ENCODE assay signal across 13 cellular contexts in genomic region chr3:15324335-15324734, GRCh38. TPM values are rescaled to one million over a fixed set of nuclear protein-coding genes. Genes with fewer than 3 reads are reported as not detected.
A peak's percentile ranks its signal among the peaks of the same experiment; 100 is the strongest.
DNase-seq lines count a peak whose midpoint lies in the region; ATAC-seq, FAIRE-seq and TF ChIP-seq lines count a peak whose summit lies in the region.
"Had no signal": no experiment of that assay in that cellular context is flagged by ENCODE, and none has a peak within 500 bp of the region (broad histone marks: within the 10 kb centered on the region; RNA-seq: fewer than 3 reads in every experiment).

No MANE protein-coding gene starts in this region.

- no peak overlapping the region for H3K4me3 Mint-ChIP-seq in GM23338

- no peak for TF ChIP-seq CTCF in GM23338 (conservative IDR thresholded peaks at IDR 0.05; ENCODE audit: low read depth in 2 of 2)
- TF ChIP-seq CTCF in K562 (IDR thresholded peaks at IDR 0.05 in 2 of 3, conservative IDR thresholded peaks at IDR 0.05 in 1 of 3; ENCODE audit: insufficient read depth in 2 of 3, low read depth in 1 of 3, low read length in 3 of 3) = no peak
- TF ChIP-seq CTCF in hepatocyte (IDR thresholded peaks at IDR 0.05; ENCODE audit: poor library complexity) = no peak

- in situ Hi-C loops in K562 (cut with MboI) = no loop called here

- H3K9me3 Mint-ChIP-seq in GM23338 = no peaks in the 10 kb centered on the region
- H3K9me3 Mint-ChIP-seq: CD8-positive, alpha-beta memory T cell had no signal

- peaks cover 29% of the 10 kb centered on the region for H3K4me1 Mint-ChIP-seq in GM23338

- no TSS peak for BruUV-seq in K562 (replicated peaks; lab: Mats Ljungman, UMichigan)

- no peak overlapping the region for H3K4me2 ChIP-seq in GM23338
- no peak overlapping the region for H3K4me2 ChIP-seq in K562 (ENCODE audit: insufficient read depth, low read length)
- peak overlapping the region; percentile 38 for H3K4me2 ChIP-seq in hepatocyte

- no peaks in the 10 kb centered on the region for H3K36me3 Mint-ChIP-seq in GM23338 (ENCODE audit: low read depth)

- H3K36me3 ChIP-seq in GM23338 (ENCODE audit: insufficient read depth) (no peaks in the 10 kb centered on the region), K562 (ENCODE audit: control insufficient read depth, insufficient read depth, low read length) (peaks cover 12% of the 10 kb centered on the region; the same call in 2 of the 3 replicates), hepatocyte (replicated peaks; ENCODE audit: insufficient read depth, low read depth) (no peaks in the 10 kb centered on the region), skeletal muscle tissue (ENCODE audit: control insufficient read depth in 3 of 3, insufficient read depth in 3 of 3, low read length in 3 of 3) (peaks cover 0 to 3% (median 0%) of the 10 kb centered on the region in 3 donors)
- H3K36me3 ChIP-seq: cardiac muscle cell had no signal

- H3K9me2 ChIP-seq in GM23338 (ENCODE audit: insufficient read depth) = no peaks in the 10 kb centered on the region
- no peaks in the 10 kb centered on the region for H3K9me2 ChIP-seq in hepatocyte (replicated peaks; ENCODE audit: insufficient read depth)

- no peak for FAIRE-seq in K562 (lab: Jason Lieb, UNC)
- FAIRE-seq in H54 (lab: Jason Lieb, UNC) = no peak

- TF ChIP-seq POLR2A in K562 (conservative IDR thresholded peaks at IDR 0.05) = no peak
- TF ChIP-seq POLR2A in H54 (IDR thresholded peaks at IDR 0.05; ENCODE audit: low read depth, low read length) = no peak

- ATAC-seq in GM23338 (peak; percentile 20), K562 (peak; percentile 24), HG02642 (IDR thresholded peaks at IDR 0.05; ENCODE audit: poor library complexity, unreplicated experiment) (no peak)

- H3K4me1 ChIP-seq in GM23338 (ENCODE audit: insufficient read depth) (peaks cover 14% of the 10 kb centered on the region), K562 (replicated peaks in 1 of 2; ENCODE audit: control insufficient read depth in 2 of 2, insufficient read depth in 2 of 2, low read length in 2 of 2) (peaks cover 20 to 21% of the 10 kb centered on the region in 2 experiments; a peak in 3 of 5 replicates), hepatocyte (ENCODE audit: insufficient read depth) (peaks cover 53% of the 10 kb centered on the region), skeletal muscle tissue (ENCODE audit: control insufficient read depth in 3 of 3, insufficient read depth in 3 of 3, low read length in 3 of 3) (peaks cover 62 to 81% (median 71%) of the 10 kb centered on the region in 3 donors)

- intact Hi-C loops in K562 (cut with micrococcal nuclease) = no loop called here

- no peaks in the 10 kb centered on the region for H3K9me1 ChIP-seq in K562 (ENCODE audit: control insufficient read depth, insufficient read depth, low read length)

- H2AFZ ChIP-seq in GM23338 = no peak overlapping the region
- no peak overlapping the region for H2AFZ ChIP-seq in K562 (ENCODE audit: low read depth, low read length)
- no peak overlapping the region for H2AFZ ChIP-seq in hepatocyte

- no peak overlapping the region for H3K4me3 ChIP-seq in GM23338
- no peak overlapping the region for H3K4me3 ChIP-seq in K562
- H3K4me3 ChIP-seq in hepatocyte = no peak overlapping the region
- no peak overlapping the region for H3K4me3 ChIP-seq in skeletal muscle tissue (ENCODE audit: low read length in 3 of 3)
- H3K4me3 ChIP-seq: cardiac muscle cell, spleen had no signal

- peak overlapping the region in 1 of 2 experiments; percentile 76; a peak in 1 of 4 replicates for H3K9ac ChIP-seq in K562 (ENCODE audit: insufficient read depth in 1 of 2, low read depth in 2 of 2, low read length in 2 of 2)
- H3K9ac ChIP-seq in skeletal muscle tissue (ENCODE audit: low read depth in 1 of 3, low read length in 3 of 3) = peak overlapping the region in 2 of 3 donors; percentile 34 to 64

- no peak for TF ChIP-seq RAD21 in K562 (CRISPR knock-in tag; conservative IDR thresholded peaks at IDR 0.05 in 1 of 2, IDR thresholded peaks at IDR 0.05 in 1 of 2)

- H3K27ac ChIP-seq in GM23338 (ENCODE audit: low read depth) (no peak overlapping the region), K562 (ENCODE audit: extremely low read depth, low read depth, low read length) (no peak overlapping the region), hepatocyte (peak overlapping the region; percentile 82), skeletal muscle tissue (ENCODE audit: low read depth, low read length) (peak overlapping the region; percentile 86)
- H3K27ac ChIP-seq: cardiac muscle cell, spleen had no signal

- no peaks in the 10 kb centered on the region for H3K9me3 ChIP-seq in K562 (replicated peaks; ENCODE audit: control insufficient read depth, insufficient read depth, low read depth, low read length)
- H3K9me3 ChIP-seq in hepatocyte (ENCODE audit: low read depth) = no peaks in the 10 kb centered on the region
- no peaks in the 10 kb centered on the region for H3K9me3 ChIP-seq in skeletal muscle tissue (ENCODE audit: control insufficient read depth in 3 of 3, low read length in 3 of 3)
- H3K9me3 ChIP-seq: spleen had no signal

- TF ChIP-seq EP300 in K562 (IDR thresholded peaks at IDR 0.05; ENCODE audit: low read length) = no peak

- WGBS in K562 (ENCODE audit: insufficient coverage, low coverage, missing lambda C conversion rate) = 57% methylated on average over 7 of the region's 7 CpGs
- WGBS in hepatocyte (ENCODE audit: low lambda C conversion rate, missing lambda C conversion rate) = 43% methylated on average over 7 of the region's 7 CpGs

- CTCF ChIA-PET in K562 (lab: Yijun Ruan, JAX; ENCODE audit: low intra/inter-chr PET ratio) = no interaction called here

- H3K27me3 Mint-ChIP-seq in GM23338 (ENCODE audit: insufficient read depth, low read depth, poor library complexity) = peaks cover 5% of the 10 kb centered on the region

- H3F3A ChIP-seq in GM23338 (replicated peaks; ENCODE audit: low read depth) = no peaks in the 10 kb centered on the region

- 0 out of 2 replicates have a peak overlapping the region, but pooled peaks have one; percentile 41 for H3K27ac Mint-ChIP-seq in GM23338

- H3K79me2 ChIP-seq in GM23338 (replicated peaks; ENCODE audit: insufficient read depth) (no peaks in the 10 kb centered on the region; the same call in 1 of the 2 replicates), K562 (ENCODE audit: control insufficient read depth, insufficient read depth, low read length) (no peaks in the 10 kb centered on the region), hepatocyte (peaks cover 60% of the 10 kb centered on the region)

- POLR2A ChIA-PET in K562 (lab: Yijun Ruan, JAX) = interaction anchor here (0.6 to 1.8 kb wide), 5 partner anchors 9 to 122 kb away, joined by 3 to 10 read pairs (median 4); partner anchors contain the start of gene SH3BP5

- H3K27me3 ChIP-seq in GM23338 (ENCODE audit: insufficient read depth) (no peaks in the 10 kb centered on the region), K562 (ENCODE audit: control insufficient read depth in 2 of 2, insufficient read depth in 2 of 2, low read length in 2 of 2) (no peaks in the 10 kb centered on the region), hepatocyte (no peaks in the 10 kb centered on the region), skeletal muscle tissue (ENCODE audit: control insufficient read depth in 3 of 3, insufficient read depth in 3 of 3, low read length in 3 of 3) (no peaks in the 10 kb centered on the region)
- H3K27me3 ChIP-seq: cardiac muscle cell, spleen had no signal

- H4K20me1 ChIP-seq in GM23338 (replicated peaks; ENCODE audit: insufficient read depth) (no peaks in the 10 kb centered on the region), K562 (replicated peaks; ENCODE audit: control insufficient read depth, insufficient read depth, low read length) (no peaks in the 10 kb centered on the region), hepatocyte (ENCODE audit: insufficient read depth, poor library complexity, severe bottlenecking) (no peaks in the 10 kb centered on the region)

- no peak for DNase-seq in GM23338 (ENCODE audit: low spot score)
- DNase-seq in K562 (ENCODE audit: extremely low read depth in 1 of 4, low spot score in 3 of 4) = no peak
- DNase-seq in hepatocyte (ENCODE audit: low spot score) = no peak
- no peak for DNase-seq in NCI-H1694 (lab: John Stamatoyannopoulos, UW)
- no peak for DNase-seq in mucosa of gallbladder (ENCODE audit: low spot score)
- DNase-seq in H54 (ENCODE audit: insufficient read length, low spot score) = no peak
- DNase-seq: CD8-positive, alpha-beta memory T cell; NCI-H1436 treated with DMSO at 0.1 percent for 48 hours; spleen; stimulated activated CD8-positive, alpha-beta memory T cell treated with anti-CD3 and anti-CD28 coated beads, Interleukin-4, amount 100 ng/mL, for 48 hours had no signal

TF ChIP-seq in GM23338, 12 proteins besides CTCF, POLR2A, EP300 and RAD21 (continues in another document):
- TF ChIP-seq ZNF331 (CRISPR knock-in tag; IDR thresholded peaks at IDR 0.05; ENCODE audit: low read depth) = no peak
- TF ChIP-seq ZNF114 (CRISPR knock-in tag; IDR thresholded peaks at IDR 0.05) = no peak

TF ChIP-seq in K562, 482 proteins besides CTCF, POLR2A, EP300 and RAD21 (continues in another document):
- no peak for TF ChIP-seq GTF2F1 (IDR thresholded peaks at IDR 0.05; ENCODE audit: low read depth, low read length)

RNA-seq across cellular contexts. Expression of gene SH3BP5, which starts 8.1 kb away (rescaled TPM):
- 8.3 and 9.1 TPM in 2 replicates for total RNA-seq in GM23338 (2014; rRNA removed; shearing (Covaris generic))
- polyA plus RNA-seq in GM23338 (2016; fragmentation: Nextera tagmentation; extraction: Ambion mirVana) = 5.8 and 5.9 TPM in 2 replicates
- total RNA-seq in K562 (2011; cell fraction: chromatin; rRNA removed; ENCODE audit: low replicate concordance) = 17.8 and 19.2 TPM in 2 replicates
- 10.1 and 13.8 TPM in 2 replicates for total RNA-seq in K562 (2011; cell fraction: nucleolus; rRNA removed)
- 11.7 and 17.1 TPM in 2 replicates for total RNA-seq in K562 (2011; cell fraction: nucleoplasm; rRNA removed)
- 14.9 and 17.1 TPM in 2 replicates for total RNA-seq in K562 (2014; rRNA removed)
- 13.5 and 15.2 TPM in 2 replicates for total RNA-seq in K562 (2014; rRNA removed; fragmentation: Illumina TruSeq; extraction: Trizol)
- 12.2 and 13.5 TPM in 2 replicates for total RNA-seq in K562 (2015; rRNA removed; fragmentation: Illumina TruSeq; extraction: Trizol)
- total RNA-seq in K562 (2021) = 13.9 and 18.6 TPM in 2 replicates
- polyA plus RNA-seq in K562 (2011; rRNA removed) = 26.2 and 29.0 TPM in 2 replicates
- 19.8 and 19.9 TPM in 2 replicates for polyA plus RNA-seq in K562 (2011; cell fraction: cytosol; rRNA removed)
- 18.5 and 19.8 TPM in 2 replicates for polyA plus RNA-seq in K562 (2011; cell fraction: nucleus; rRNA removed)
- 20.4 and 27.0 TPM in 2 replicates for polyA plus RNA-seq in K562 (2012)
- polyA plus RNA-seq in K562 (2014; fragmentation: Illumina TruSeq; extraction: Trizol) = 22.0 and 28.0 TPM in 2 replicates
- polyA plus RNA-seq in K562 (2014; fragmentation: Nextera tagmentation; extraction: Ambion mirVana) = 1 to 10 TPM; 2.9 to 3.5 TPM
- 23.4 and 24.7 TPM in 2 replicates for polyA plus RNA-seq in K562 (2014; rRNA removed)
- 15.7 and 16.1 TPM in 2 replicates for polyA minus RNA-seq in K562 (2011; rRNA and poly(A)+ RNA removed)
- polyA minus RNA-seq in K562 (2011; cell fraction: cytosol; rRNA and poly(A)+ RNA removed) = 12.2 and 14.1 TPM in 2 replicates
- polyA minus RNA-seq in K562 (2011; cell fraction: nucleus; rRNA and poly(A)+ RNA removed) = 8.8 and 12.4 TPM in 2 replicates
- total RNA-seq in hepatocyte = 16.3 and 19.9 TPM in 2 replicates
- polyA plus RNA-seq in hepatocyte = 15.9 and 17.0 TPM in 2 replicates
- 24.0 TPM for total RNA-seq in skeletal muscle tissue
- 60.4 TPM for total RNA-seq in mucosa of gallbladder

Comparison
In these comparisons a context has a peak if more than half of its experiments do, and no peak if none do; other contexts are left out.
1. H3K27ac ChIP-seq: peak in hepatocyte (single experiment) and skeletal muscle tissue (single experiment); none in GM23338 (single experiment) and K562 (single experiment).